Comparison of ENCODE assay signal across 21 cellular contexts in the genomic region with DNA sequence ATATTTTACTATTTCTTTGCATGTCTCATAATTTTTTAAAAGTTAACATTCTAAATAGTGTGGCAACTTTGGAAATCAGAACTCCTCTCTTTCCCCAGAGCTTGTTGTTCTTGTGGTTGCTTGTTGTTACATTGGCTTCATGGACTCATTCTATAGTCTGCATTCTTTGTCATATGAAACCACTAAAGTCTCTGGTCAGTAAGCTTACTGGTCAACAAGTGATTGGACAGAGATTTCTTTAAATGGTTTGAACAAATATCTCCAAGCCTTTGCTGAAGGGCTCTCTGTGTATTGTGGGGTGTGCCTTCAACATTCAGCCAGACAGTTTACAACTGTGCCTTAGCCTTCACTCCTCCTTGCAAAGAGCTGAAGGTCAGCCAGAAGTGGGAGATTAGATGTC.
"Had no signal": no experiment of that assay in that cellular context is flagged by ENCODE, and none has a peak within 500 bp of the region (broad histone marks: within the 10 kb centered on the region; RNA-seq: fewer than 3 reads in every experiment).

No MANE protein-coding gene starts in this region.

- H3K4me3 Mint-ChIP-seq: activated B cell treated with CpG ODN at 0.5 μM for 24 hours; activated CD8-positive, alpha-beta T cell treated with anti-CD3 and anti-CD28 coated beads for 36 hours; activated T-cell treated with anti-CD3 and anti-CD28 coated beads, Interleukin-2, amount 50 U/mL, for 4 hours; activated T-helper 17 cell treated with anti-CD3 and anti-CD28 coated beads, Interleukin-2, amount 50 U/mL, for 72 hours; naive thymus-derived CD8-positive, alpha-beta T cell; T-helper 2 cell treated with Interferon-gamma antibody and Interleukin-4, amounts not matched to agents 5 μg/mL and 100 μg/mL, for 36 hours had no signal

- H3K27me3 ChIP-seq: body of pancreas, colonic mucosa, right atrium auricular region, spleen had no signal

- H3K36me3 Mint-ChIP-seq: naive thymus-derived CD8-positive, alpha-beta T cell had no signal

- H3K9me3 ChIP-seq: body of pancreas, colonic mucosa, right atrium auricular region, spleen, tibial nerve had no signal

- H3K9me3 Mint-ChIP-seq: activated B cell treated with CpG ODN at 0.5 μM for 24 hours; activated CD8-positive, alpha-beta T cell treated with anti-CD3 and anti-CD28 coated beads for 36 hours; activated T-cell treated with anti-CD3 and anti-CD28 coated beads, Interleukin-2, amount 50 U/mL, for 4 hours; T-helper 2 cell treated with Interferon-gamma antibody and Interleukin-4, amounts not matched to agents 5 μg/mL and 100 μg/mL, for 36 hours had no signal

- H3K4me3 ChIP-seq: body of pancreas, colonic mucosa, dorsolateral prefrontal cortex, right atrium auricular region, spleen, tibial nerve had no signal

- ATAC-seq: activated CD8-positive, alpha-beta T cell treated with anti-CD3 and anti-CD28 coated beads for 36 hours; activated T-cell treated with anti-CD3 and anti-CD28 coated beads, Interleukin-2, amount 50 U/mL, for 4 hours; activated T-helper 17 cell treated with anti-CD3 and anti-CD28 coated beads, Interleukin-2, amount 50 U/mL, for 72 hours; body of pancreas; left cardiac atrium; naive thymus-derived CD8-positive, alpha-beta T cell had no signal

- H3K4me1 ChIP-seq: body of pancreas, colonic mucosa, right atrium auricular region, spleen, tibial nerve had no signal

- H3K27ac Mint-ChIP-seq: activated B cell treated with CpG ODN at 0.5 μM for 24 hours; activated CD8-positive, alpha-beta T cell treated with anti-CD3 and anti-CD28 coated beads for 36 hours; activated T-helper 17 cell treated with anti-CD3 and anti-CD28 coated beads, Interleukin-2, amount 50 U/mL, for 72 hours; naive thymus-derived CD8-positive, alpha-beta T cell; T-helper 2 cell treated with Interferon-gamma antibody and Interleukin-4, amounts not matched to agents 5 μg/mL and 100 μg/mL, for 36 hours had no signal

- DNase-seq: activated B cell treated with CpG ODN at 0.5 μM for 24 hours; activated CD4-positive, alpha-beta T cell treated with anti-CD3 and anti-CD28 coated beads, Interleukin-2, amount 50 U/mL, for 1 hour; activated CD8-positive, alpha-beta T cell treated with anti-CD3 and anti-CD28 coated beads for 36 hours; activated gamma-delta T cell treated with Interleukin-2 at 50 U/mL for 16 hours; activated naive CD4-positive, alpha-beta T cell treated with anti-CD3 and anti-CD28 coated beads, Interleukin-2, amount 50 U/mL, for 16 hours; activated T-cell treated with anti-CD3 and anti-CD28 coated beads, Interleukin-2, amount 50 U/mL, for 4 hours; body of pancreas; colonic mucosa; dorsolateral prefrontal cortex; effector memory CD4-positive, alpha-beta T cell; foreskin fibroblast; left cardiac atrium; midbrain; naive thymus-derived CD8-positive, alpha-beta T cell; spleen; stimulated activated naive CD4-positive, alpha-beta T cell; T-helper 1 cell had no signal

- H3K36me3 ChIP-seq: colonic mucosa, right atrium auricular region, spleen, tibial nerve had no signal

- H3K4me1 Mint-ChIP-seq: activated B cell treated with CpG ODN at 0.5 μM for 24 hours; activated T-helper 17 cell treated with anti-CD3 and anti-CD28 coated beads, Interleukin-2, amount 50 U/mL, for 72 hours; naive thymus-derived CD8-positive, alpha-beta T cell had no signal

- H3K27ac ChIP-seq: body of pancreas, colonic mucosa, dorsolateral prefrontal cortex, right atrium auricular region, spleen had no signal

- H3K27me3 Mint-ChIP-seq: activated B cell treated with CpG ODN at 0.5 μM for 24 hours; activated CD8-positive, alpha-beta T cell treated with anti-CD3 and anti-CD28 coated beads for 36 hours had no signal
